1 cellular context compared by ENCODE assay signal in genomic region chr19:49081273-49081672, GRCh38.
TF ChIP-seq lines count a peak whose summit lies in the region.

No MANE protein-coding gene starts in this region.

TF ChIP-seq in HepG2, 621 proteins besides CTCF, POLR2A, EP300 and RAD21:
- no peak for TF ChIP-seq ZNF552 (CRISPR knock-in tag; IDR thresholded peaks at IDR 0.05; ENCODE audit: borderline replicate concordance)
- no peak for TF ChIP-seq ZNF180 (CRISPR knock-in tag; IDR thresholded peaks at IDR 0.05; ENCODE audit: borderline replicate concordance, low read depth)
- TF ChIP-seq ZBTB39 (CRISPR knock-in tag; IDR thresholded peaks at IDR 0.05), result no peak
- no peak for TF ChIP-seq ZXDC (CRISPR knock-in tag; IDR thresholded peaks at IDR 0.05)
- 0 out of 2 replicates have a peak, but pooled peaks have one; percentile 42 for TF ChIP-seq CEBPB (IDR thresholded peaks at IDR 0.05; ENCODE audit: borderline replicate concordance, low read depth, low read length)
TF ChIP-seq in HepG2: peak in this region for 1.
